In genomic region chr21:28655471-28655870, GRCh38 we compare ENCODE assay signal across 26 cellular contexts.
DNase-seq lines count a peak whose midpoint lies in the region; ATAC-seq, FAIRE-seq and TF ChIP-seq lines count a peak whose summit lies in the region.
"Had no signal": no experiment of that assay in that cellular context is flagged by ENCODE, and none has a peak within 500 bp of the region (broad histone marks: within the 10 kb centered on the region; RNA-seq: fewer than 3 reads in every experiment).

No MANE protein-coding gene starts in this region.

- H3K36me3 Mint-ChIP-seq in astrocyte (ENCODE audit: low read depth, unreplicated experiment), result no peaks in the 10 kb centered on the region
- H3K36me3 Mint-ChIP-seq in activated CD4-positive, alpha-beta memory T cell treated with anti-CD3 and anti-CD28 coated beads for 36 hours, result no peaks in the 10 kb centered on the region
- H3K36me3 Mint-ChIP-seq: CD14-positive monocyte; CD4-positive, CD25-positive, alpha-beta regulatory T cell had no signal

- no peak overlapping the region for H3K27ac Mint-ChIP-seq in astrocyte (ENCODE audit: unreplicated experiment)
- H3K27ac Mint-ChIP-seq in activated CD4-positive, alpha-beta memory T cell treated with anti-CD3 and anti-CD28 coated beads for 36 hours, result no peak overlapping the region
- H3K27ac Mint-ChIP-seq: CD14-positive monocyte; CD4-positive, alpha-beta memory T cell; CD4-positive, CD25-positive, alpha-beta regulatory T cell; CD8-positive, alpha-beta memory T cell had no signal

- peak; percentile 65 for DNase-seq in NCI-H226
- DNase-seq in astrocyte (ENCODE audit: low read depth), result peak; percentile 24
- peak; percentile 45 for DNase-seq in epithelial cell of esophagus (ENCODE audit: low read depth)
- no peak for DNase-seq in WERI-Rb-1
- DNase-seq in activated CD4-positive, alpha-beta memory T cell treated with anti-CD3 and anti-CD28 coated beads for 36 hours, result no peak
- DNase-seq in left colon, result no peak
- DNase-seq: 8988T; ACHN; BE2C; C1 segment of cervical spinal cord; CD4-positive, alpha-beta memory T cell; CD4-positive, CD25-positive, alpha-beta regulatory T cell; CD8-positive, alpha-beta memory T cell; COR-L47; DMS 273 treated with DMSO at 0.1 percent for 48 hours; DMS153; DMS53; DMS79; DND-41; EL; GF-D8 had no signal

- no peaks in the 10 kb centered on the region for H3K9me3 Mint-ChIP-seq in astrocyte (ENCODE audit: unreplicated experiment)
- H3K9me3 Mint-ChIP-seq in activated CD4-positive, alpha-beta memory T cell treated with anti-CD3 and anti-CD28 coated beads for 36 hours, result no peaks in the 10 kb centered on the region
- H3K9me3 Mint-ChIP-seq: CD14-positive monocyte; CD4-positive, alpha-beta memory T cell; CD4-positive, CD25-positive, alpha-beta regulatory T cell had no signal

- H3K4me2 ChIP-seq in astrocyte (ENCODE audit: low read length), result no peak overlapping the region
- H3K4me2 ChIP-seq: BLaER1 had no signal

- TF ChIP-seq CTCF in astrocyte (IDR thresholded peaks at IDR 0.05; ENCODE audit: insufficient read depth, low read depth, low read length) (no peak), epithelial cell of esophagus (IDR thresholded peaks at IDR 0.05; ENCODE audit: insufficient read depth, low read depth, low read length, missing control alignments) (no peak), WERI-Rb-1 (IDR thresholded peaks at IDR 0.05; ENCODE audit: low read depth, low read length) (no peak)

- H3K36me3 ChIP-seq in astrocyte (ENCODE audit: insufficient read depth, low read length), result no peaks in the 10 kb centered on the region
- H3K36me3 ChIP-seq in WERI-Rb-1, result no peaks in the 10 kb centered on the region
- H3K36me3 ChIP-seq: BE2C, BLaER1 had no signal

- CTCF ChIA-PET in activated CD4-positive, alpha-beta memory T cell treated with anti-CD3 and anti-CD28 coated beads for 36 hours (lab: Charles Lee), result no interaction called here

- peak; percentile 13 for FAIRE-seq in G401.6 (lab: Jason Lieb, UNC)
- FAIRE-seq in astrocyte (lab: Jason Lieb, UNC), result no peak
- FAIRE-seq: GM12891, GM19239 had no signal

- no peak overlapping the region for H3K9ac ChIP-seq in astrocyte (ENCODE audit: low read length)
- H3K9ac ChIP-seq: BLaER1 had no signal

- no peak overlapping the region for H2AFZ ChIP-seq in astrocyte (ENCODE audit: low read depth, low read length)

- no peaks in the 10 kb centered on the region for H3K27me3 ChIP-seq in astrocyte (ENCODE audit: insufficient read depth, low read length)
- H3K27me3 ChIP-seq in WERI-Rb-1 (ENCODE audit: insufficient read depth, low read depth, severe bottlenecking), result peaks cover 41% of the 10 kb centered on the region
- H3K27me3 ChIP-seq: BE2C, BLaER1 had no signal

- POLR2A ChIA-PET in activated CD4-positive, alpha-beta memory T cell treated with anti-CD3 and anti-CD28 coated beads for 36 hours (lab: Charles Lee), result no interaction called here

- no peak overlapping the region for H3K27ac ChIP-seq in astrocyte (ENCODE audit: low read depth, low read length)
- no peak overlapping the region for H3K27ac ChIP-seq in WERI-Rb-1
- H3K27ac ChIP-seq: BLaER1 had no signal

- H3K27me3 Mint-ChIP-seq in astrocyte (ENCODE audit: low read depth, unreplicated experiment), result no peaks in the 10 kb centered on the region
- H3K27me3 Mint-ChIP-seq in activated CD4-positive, alpha-beta memory T cell treated with anti-CD3 and anti-CD28 coated beads for 36 hours, result no peaks in the 10 kb centered on the region
- H3K27me3 Mint-ChIP-seq: CD4-positive, alpha-beta memory T cell; CD4-positive, CD25-positive, alpha-beta regulatory T cell had no signal

- H3K4me3 Mint-ChIP-seq in astrocyte (ENCODE audit: unreplicated experiment), result no peak overlapping the region
- H3K4me3 Mint-ChIP-seq in activated CD4-positive, alpha-beta memory T cell treated with anti-CD3 and anti-CD28 coated beads for 36 hours, result no peak overlapping the region
- H3K4me3 Mint-ChIP-seq: CD14-positive monocyte; CD4-positive, alpha-beta memory T cell; CD4-positive, CD25-positive, alpha-beta regulatory T cell; CD8-positive, alpha-beta memory T cell had no signal

- H3K79me2 ChIP-seq in astrocyte (ENCODE audit: insufficient read depth, low read length), result no peaks in the 10 kb centered on the region

- H3K4me1 Mint-ChIP-seq in astrocyte (ENCODE audit: low read depth, unreplicated experiment), result no peaks in the 10 kb centered on the region
- no peaks in the 10 kb centered on the region for H3K4me1 Mint-ChIP-seq in activated CD4-positive, alpha-beta memory T cell treated with anti-CD3 and anti-CD28 coated beads for 36 hours (ENCODE audit: low read depth)
- H3K4me1 Mint-ChIP-seq: CD14-positive monocyte had no signal

- intact Hi-C loops in activated CD4-positive, alpha-beta memory T cell treated with anti-CD3 and anti-CD28 coated beads for 36 hours (cut with micrococcal nuclease), result no loop called here
- intact Hi-C loops in left colon (cut with DNase I, micrococcal nuclease), result no loop called here

- H4K20me1 ChIP-seq in astrocyte (ENCODE audit: insufficient read depth, low read length), result no peaks in the 10 kb centered on the region
- H4K20me1 ChIP-seq: BLaER1 had no signal

- H3K9me3 ChIP-seq in astrocyte (ENCODE audit: insufficient read depth, low read depth, low read length) (no peaks in the 10 kb centered on the region), WERI-Rb-1 (ENCODE audit: severe bottlenecking) (no peaks in the 10 kb centered on the region)
- H3K9me3 ChIP-seq: BE2C, BLaER1 had no signal

- H3K4me3 ChIP-seq in astrocyte (ENCODE audit: insufficient read depth, low read depth, low read length) (no peak overlapping the region), epithelial cell of esophagus (ENCODE audit: low read length) (no peak overlapping the region), WERI-Rb-1 (ENCODE audit: low read depth, low read length) (no peak overlapping the region)
- H3K4me3 ChIP-seq: BLaER1 had no signal

- ATAC-seq in left colon, result no peak

- no peaks in the 10 kb centered on the region for H3K4me1 ChIP-seq in astrocyte (ENCODE audit: insufficient read depth, low read length)
- H3K4me1 ChIP-seq: BE2C, BLaER1 had no signal

Comparison
In these comparisons a context has a peak if more than half of its experiments do, and no peak if none do; other contexts are left out.
1. DNase-seq: peak in NCI-H226 (single experiment), astrocyte (single experiment) and epithelial cell of esophagus (single experiment); none in WERI-Rb-1 (single experiment), activated CD4-positive, alpha-beta memory T cell treated with anti-CD3 and anti-CD28 coated beads for 36 hours (single experiment) and left colon (0 of 2).